Comparison of ENCODE assay signal across 1 cellular context in the genomic region with DNA sequence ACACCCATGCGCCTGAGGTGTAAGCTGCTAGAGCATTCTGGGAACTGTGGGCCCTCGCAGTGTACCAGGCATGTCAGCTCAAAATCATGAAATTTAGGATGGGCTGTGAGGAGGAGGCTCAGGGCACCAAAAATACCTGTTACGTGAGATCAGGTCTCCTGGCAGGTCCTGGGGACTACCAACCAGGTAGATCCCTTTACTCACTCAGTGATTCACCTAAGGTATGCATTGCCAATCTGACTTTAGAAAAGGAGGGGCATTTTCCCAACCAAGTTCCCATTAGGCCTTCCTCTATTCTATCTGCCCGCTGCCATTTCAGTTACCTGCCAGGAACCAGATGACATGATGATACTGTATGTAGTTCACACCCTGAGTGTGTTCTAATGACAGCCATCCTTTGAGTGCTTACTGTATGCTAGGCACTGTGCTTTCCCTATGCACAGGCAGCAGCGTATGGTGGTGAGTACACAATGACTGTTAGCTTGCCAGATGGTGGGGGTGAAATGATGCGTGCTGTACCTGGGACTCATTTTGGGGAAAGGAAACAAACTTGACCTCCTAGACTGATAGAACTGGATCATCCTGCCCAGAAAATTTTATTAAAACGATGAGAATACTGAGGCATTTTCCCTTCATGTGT.
TF ChIP-seq lines count a peak whose summit lies in the region.

No MANE protein-coding gene starts in this region.

TF ChIP-seq in H1, 55 proteins besides CTCF, POLR2A, EP300 and RAD21:
- TF ChIP-seq HDAC6 (IDR thresholded peaks at IDR 0.05; ENCODE audit: low read depth, low read length), result no peak
- no peak for TF ChIP-seq HDAC2 (IDR thresholded peaks at IDR 0.05; ENCODE audit: borderline replicate concordance in 1 of 2, low read depth in 2 of 2, low read length in 2 of 2)
- no peak for TF ChIP-seq EGR1 (IDR thresholded peaks at IDR 0.05; ENCODE audit: borderline replicate concordance, low read depth, low read length)
- TF ChIP-seq POU5F1 (IDR thresholded peaks at IDR 0.05; ENCODE audit: low read depth, low read length), result no peak
- no peak for TF ChIP-seq SAP30 (IDR thresholded peaks at IDR 0.05; ENCODE audit: insufficient read depth, insufficient replicate concordance, low read length)
- no peak for TF ChIP-seq NRF1 (IDR thresholded peaks at IDR 0.05; ENCODE audit: low read depth, low read length)
- TF ChIP-seq SP1 (IDR thresholded peaks at IDR 0.05; ENCODE audit: low read depth, low read length), result no peak
- TF ChIP-seq, protein P1, sequence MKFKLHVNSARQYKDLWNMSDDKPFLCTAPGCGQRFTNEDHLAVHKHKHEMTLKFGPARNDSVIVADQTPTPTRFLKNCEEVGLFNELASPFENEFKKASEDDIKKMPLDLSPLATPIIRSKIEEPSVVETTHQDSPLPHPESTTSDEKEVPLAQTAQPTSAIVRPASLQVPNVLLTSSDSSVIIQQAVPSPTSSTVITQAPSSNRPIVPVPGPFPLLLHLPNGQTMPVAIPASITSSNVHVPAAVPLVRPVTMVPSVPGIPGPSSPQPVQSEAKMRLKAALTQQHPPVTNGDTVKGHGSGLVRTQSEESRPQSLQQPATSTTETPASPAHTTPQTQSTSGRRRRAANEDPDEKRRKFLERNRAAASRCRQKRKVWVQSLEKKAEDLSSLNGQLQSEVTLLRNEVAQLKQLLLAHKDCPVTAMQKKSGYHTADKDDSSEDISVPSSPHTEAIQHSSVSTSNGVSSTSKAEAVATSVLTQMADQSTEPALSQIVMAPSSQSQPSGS (IDR thresholded peaks at IDR 0.05; ENCODE audit: low read length), result no peak
